Comparison of ENCODE assay signal across 14 cellular contexts in genomic region chr16:12545792-12546342, GRCh38.
"Had no signal": no experiment of that assay in that cellular context is flagged by ENCODE, and none has a peak within 500 bp of the region (broad histone marks: within the 10 kb centered on the region; RNA-seq: fewer than 3 reads in every experiment).

No MANE protein-coding gene starts in this region.

- DNase-seq: activated CD4-positive, alpha-beta T cell treated with anti-CD3 and anti-CD28 coated beads, Interleukin-2, amount 50 U/mL, for 48 hours; activated naive CD4-positive, alpha-beta T cell; activated T-cell treated with anti-CD3 and anti-CD28 coated beads, Interleukin-2, amount 50 U/mL, for 72 hours; colonic mucosa; effector CD4-positive, alpha-beta T cell; foreskin melanocyte; heart right ventricle; islet precursor cell; mucosa of descending colon; natural killer cell; thyroid gland; uterus had no signal

- ATAC-seq: activated CD4-positive, CD25-positive, alpha-beta regulatory T cell treated with anti-CD3 and anti-CD28 coated beads, Interleukin-2, amount 50 U/mL, for 24 hours; heart right ventricle; left lobe of liver; natural killer cell had no signal

- H3K4me3 Mint-ChIP-seq: natural killer cell had no signal

- H3K36me3 Mint-ChIP-seq: natural killer cell had no signal

- H3K9me3 Mint-ChIP-seq: activated T-cell treated with anti-CD3 and anti-CD28 coated beads, Interleukin-2, amount 50 U/mL, for 72 hours; natural killer cell had no signal

- H3K27ac Mint-ChIP-seq: natural killer cell had no signal
